In the genomic region with DNA sequence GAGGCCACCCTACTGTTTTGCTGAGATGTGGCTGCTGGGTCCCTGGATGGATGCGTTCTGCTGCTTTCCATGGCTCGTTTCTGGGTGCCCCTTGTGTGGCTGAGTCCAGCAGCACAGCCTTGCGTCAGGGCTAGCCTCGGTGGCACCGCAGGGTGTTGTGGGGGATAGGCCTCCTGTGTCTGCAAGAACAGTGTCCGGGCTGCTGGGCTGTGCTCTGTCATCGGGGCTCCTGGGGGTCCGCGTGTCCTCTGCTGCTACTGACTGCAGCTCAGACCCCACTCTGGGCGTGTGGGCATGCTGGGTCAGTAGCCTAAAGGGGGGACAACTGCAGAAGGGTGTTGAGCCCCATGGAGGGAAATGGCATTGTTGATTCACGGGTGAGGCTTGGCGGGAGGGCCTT, we compare ENCODE assay signal across 28 cellular contexts.
"Had no signal": no experiment of that assay in that cellular context is flagged by ENCODE, and none has a peak within 500 bp of the region (broad histone marks: within the 10 kb centered on the region; RNA-seq: fewer than 3 reads in every experiment).

No MANE protein-coding gene starts in this region.

- H3K4me3 ChIP-seq: PC-9, SJSA1 had no signal

- FAIRE-seq: TTC549 had no signal

- H3K4me2 ChIP-seq: PC-9, SK-N-SH had no signal

- H3K27ac ChIP-seq: brain microvascular endothelial cell, PC-9, SJSA1 had no signal

- H3K27me3 Mint-ChIP-seq: activated CD4-positive, alpha-beta T cell treated with anti-CD3 and anti-CD28 coated beads, Interleukin-2, amount 10 ng/mL, durations not matched to agents 24 days and 14 days; activated CD8-positive, alpha-beta T cell treated with anti-CD3 and anti-CD28 coated beads for 36 hours; activated naive CD8-positive, alpha-beta T cell treated with anti-CD3 and anti-CD28 coated beads for 36 hours had no signal

- H3K9ac ChIP-seq: SK-N-SH had no signal

- ATAC-seq: activated CD8-positive, alpha-beta T cell treated with anti-CD3 and anti-CD28 coated beads for 36 hours; activated T-cell treated with anti-CD3 and anti-CD28 coated beads, Interleukin-2, amount 50 U/mL, for 4 hours had no signal

- DNase-seq: activated CD4-positive, alpha-beta T cell treated with anti-CD3 and anti-CD28 coated beads, Interleukin-2, amount 10 ng/mL, durations not matched to agents 24 days and 14 days; activated CD4-positive, alpha-beta T cell treated with anti-CD3 and anti-CD28 coated beads, Interleukin-2, amount 50 U/mL, for 4 hours; activated CD8-positive, alpha-beta T cell treated with anti-CD3 and anti-CD28 coated beads for 36 hours; activated naive CD4-positive, alpha-beta T cell; activated naive CD4-positive, alpha-beta T cell treated with anti-CD3 and anti-CD28 coated beads, Interleukin-2, amount 50 U/mL, for 16 hours; activated naive CD8-positive, alpha-beta T cell treated with anti-CD3 and anti-CD28 coated beads for 36 hours; activated T-cell treated with anti-CD3 and anti-CD28 coated beads, Interleukin-2, amount 50 U/mL, for 4 hours; amniotic stem cell; aorta; brain microvascular endothelial cell; central memory CD4-positive, alpha-beta T cell; Karpas-422; KBM-7; NCI-H1105 treated with DMSO at 0.1 percent for 48 hours; NCI-H1436; NCI-H1694; NCI-H1930; NCI-H2081 treated with DMSO at 0.1 percent for 48 hours; NCI-H226; NCI-H524 treated with DMSO at 0.1 percent for 48 hours; PC-9; SHP77 treated with DMSO at 0.1 percent for 48 hours; SK-N-SH had no signal

- H3K27ac Mint-ChIP-seq: activated CD4-positive, alpha-beta T cell treated with anti-CD3 and anti-CD28 coated beads, Interleukin-2, amount 10 ng/mL, durations not matched to agents 24 days and 14 days; activated CD8-positive, alpha-beta T cell treated with anti-CD3 and anti-CD28 coated beads for 36 hours; activated naive CD8-positive, alpha-beta T cell treated with anti-CD3 and anti-CD28 coated beads for 36 hours; activated T-helper 1 cell treated with anti-CD3 and anti-CD28 coated beads, Interleukin-12 subunit alpha, Interleukin-12 subunit beta, Interleukin-2, Interleukin-4 antibody, amounts not matched to agents 30 ng/mL and 10 ng/mL and 1 ng/mL, durations not matched to agents 14 hours and 24 hours and 36 hours; T-helper 1 cell treated with Interleukin-12 subunit alpha and Interleukin-12 subunit beta and Interleukin-4 antibody, amounts not matched to agents 30 μg/mL and 1 μg/mL, for 36 hours; T-helper 2 cell treated with Interferon-gamma antibody and Interleukin-4, amounts not matched to agents 5 μg/mL and 100 μg/mL, for 36 hours had no signal

- H3K27me3 ChIP-seq: brain microvascular endothelial cell, SJSA1 had no signal

- H3K9me3 Mint-ChIP-seq: activated CD4-positive, alpha-beta T cell treated with anti-CD3 and anti-CD28 coated beads, Interleukin-2, amount 10 ng/mL, durations not matched to agents 24 days and 14 days; activated CD8-positive, alpha-beta T cell treated with anti-CD3 and anti-CD28 coated beads for 36 hours; activated naive CD8-positive, alpha-beta T cell treated with anti-CD3 and anti-CD28 coated beads for 36 hours; activated T-cell treated with anti-CD3 and anti-CD28 coated beads, Interleukin-2, amount 50 U/mL, for 4 hours; activated T-helper 1 cell treated with anti-CD3 and anti-CD28 coated beads, Interleukin-12 subunit alpha, Interleukin-12 subunit beta, Interleukin-2, Interleukin-4 antibody, amounts not matched to agents 30 ng/mL and 10 ng/mL and 1 ng/mL, durations not matched to agents 14 hours and 24 hours and 36 hours; T-helper 1 cell treated with Interleukin-12 subunit alpha and Interleukin-12 subunit beta and Interleukin-4 antibody, amounts not matched to agents 30 μg/mL and 1 μg/mL, for 36 hours; T-helper 2 cell treated with Interferon-gamma antibody and Interleukin-4, amounts not matched to agents 5 μg/mL and 100 μg/mL, for 36 hours had no signal

- H3K4me3 Mint-ChIP-seq: activated CD4-positive, alpha-beta T cell treated with anti-CD3 and anti-CD28 coated beads, Interleukin-2, amount 10 ng/mL, durations not matched to agents 24 days and 14 days; activated CD8-positive, alpha-beta T cell treated with anti-CD3 and anti-CD28 coated beads for 36 hours; activated naive CD8-positive, alpha-beta T cell treated with anti-CD3 and anti-CD28 coated beads for 36 hours; activated T-cell treated with anti-CD3 and anti-CD28 coated beads, Interleukin-2, amount 50 U/mL, for 4 hours; activated T-helper 1 cell treated with anti-CD3 and anti-CD28 coated beads, Interleukin-12 subunit alpha, Interleukin-12 subunit beta, Interleukin-2, Interleukin-4 antibody, amounts not matched to agents 30 ng/mL and 10 ng/mL and 1 ng/mL, durations not matched to agents 14 hours and 24 hours and 36 hours; T-helper 1 cell treated with Interleukin-12 subunit alpha and Interleukin-12 subunit beta and Interleukin-4 antibody, amounts not matched to agents 30 μg/mL and 1 μg/mL, for 36 hours; T-helper 2 cell treated with Interferon-gamma antibody and Interleukin-4, amounts not matched to agents 5 μg/mL and 100 μg/mL, for 36 hours had no signal

- H3K9me3 ChIP-seq: SJSA1, SK-N-SH had no signal

- H2AFZ ChIP-seq: PC-9 had no signal
